8 cellular contexts compared by ENCODE assay signal in the genomic region with DNA sequence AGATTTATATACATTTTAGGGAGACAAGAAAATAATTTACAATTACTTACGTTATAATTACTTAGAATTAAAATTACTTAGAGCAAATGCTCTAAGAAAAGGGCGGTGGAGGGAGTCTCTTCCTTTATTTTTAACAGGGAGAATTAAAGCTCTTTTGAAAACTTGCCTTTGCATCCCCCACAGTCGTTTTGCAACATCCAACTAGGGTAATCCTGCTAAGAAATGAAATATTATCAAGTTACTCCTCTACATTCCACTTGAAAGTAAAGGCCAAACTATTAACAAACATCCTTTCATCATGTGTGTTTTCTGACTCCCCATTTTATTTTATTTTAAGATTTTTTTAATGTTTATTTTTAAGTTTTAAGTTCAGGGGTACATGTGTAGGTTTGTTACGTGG.
"Had no signal": no experiment of that assay in that cellular context is flagged by ENCODE, and none has a peak within 500 bp of the region (broad histone marks: within the 10 kb centered on the region; RNA-seq: fewer than 3 reads in every experiment).

No MANE protein-coding gene starts in this region.

- H3K4me3 Mint-ChIP-seq: GM23338, H9 had no signal

- H3K27ac Mint-ChIP-seq: GM23338, H9 had no signal

- H3K4me1 Mint-ChIP-seq: GM23338 had no signal

- FAIRE-seq: H1, H54, HepG2, K562 had no signal

- DNase-seq: H9, HCEC 1CT, IMR-90 had no signal

- ATAC-seq: GM23338, HepG2, K562 had no signal
